Comparison of ENCODE assay signal across 1 cellular context in genomic region chr1:32221980-32222751, GRCh38.
TF ChIP-seq lines count a peak whose summit lies in the region.

TSS of gene EIF3I (plus strand) at chr1:32222407. CDS start at chr1:32222442, 35 bp downstream.
TSS of gene TMEM234 (minus strand) at chr1:32222353. CDS start at chr1:32222322, 31 bp downstream.

TF ChIP-seq in HepG2, 621 proteins besides CTCF, POLR2A, EP300 and RAD21 (continued from another document and continues in another):
- TF ChIP-seq PRDM10 (CRISPR knock-in tag; IDR thresholded peaks at IDR 0.05; ENCODE audit: low read depth) = peak; percentile 23; the same call in 1 of the 2 replicates
- no peak for TF ChIP-seq TEAD2 (CRISPR knock-in tag; IDR thresholded peaks at IDR 0.05)
- TF ChIP-seq KLF12 (CRISPR knock-in tag; IDR thresholded peaks at IDR 0.05; ENCODE audit: borderline replicate concordance) = peak; percentile 95
- peak; percentile 50; the same call in 1 of the 2 replicates for TF ChIP-seq ZMYM4 (CRISPR knock-in tag; IDR thresholded peaks at IDR 0.05)
- peak; percentile 57; the same call in 1 of the 2 replicates for TF ChIP-seq YEATS2 (CRISPR knock-in tag; IDR thresholded peaks at IDR 0.05; ENCODE audit: borderline replicate concordance)
- no peak; the same call in 1 of the 2 replicates for TF ChIP-seq SMAD3 (CRISPR knock-in tag; IDR thresholded peaks at IDR 0.05)
- 0 out of 2 replicates have a peak, but pooled peaks have one; percentile 45 for TF ChIP-seq HMGXB3 (CRISPR knock-in tag; IDR thresholded peaks at IDR 0.05; ENCODE audit: borderline replicate concordance)
- no peak for TF ChIP-seq TCF12 (IDR thresholded peaks at IDR 0.05)
- peak; percentile 47; the same call in 1 of the 2 replicates for TF ChIP-seq TCF12 (CRISPR knock-in tag; IDR thresholded peaks at IDR 0.05)
- no peak for TF ChIP-seq GLMP (CRISPR knock-in tag; IDR thresholded peaks at IDR 0.05; ENCODE audit: borderline replicate concordance)
- peak; percentile 57; the same call in 1 of the 2 replicates for TF ChIP-seq TGIF2 (CRISPR knock-in tag; IDR thresholded peaks at IDR 0.05)
- no peak for TF ChIP-seq ZFP36 (IDR thresholded peaks at IDR 0.05; ENCODE audit: borderline replicate concordance, low read depth, low read length, partially characterized antibody)
- TF ChIP-seq NFYC (CRISPR knock-in tag; IDR thresholded peaks at IDR 0.05) = no peak
- no peak for TF ChIP-seq REST (IDR thresholded peaks at IDR 0.05; ENCODE audit: borderline replicate concordance in 1 of 2, low read depth in 1 of 2, low read length in 2 of 2)
- peak; percentile 63; the same call in 1 of the 2 replicates for TF ChIP-seq MED1 (CRISPR knock-in tag; IDR thresholded peaks at IDR 0.05)
- no peak for TF ChIP-seq DR1 (CRISPR knock-in tag; IDR thresholded peaks at IDR 0.05)
- TF ChIP-seq RNF2 (conservative IDR thresholded peaks at IDR 0.05; ENCODE audit: low read depth) = no peak
- TF ChIP-seq ZIK1 (CRISPR knock-in tag; IDR thresholded peaks at IDR 0.05; ENCODE audit: borderline replicate concordance, low read depth) = peak; percentile 44; the same call in 1 of the 2 replicates
- no peak for TF ChIP-seq GMEB2 (CRISPR knock-in tag; IDR thresholded peaks at IDR 0.05; ENCODE audit: low read depth)
- 0 out of 2 replicates have a peak, but pooled peaks have one; percentile 40 for TF ChIP-seq TARDBP (CRISPR knock-in tag; IDR thresholded peaks at IDR 0.05)
- peak; percentile 67; the same call in 1 of the 2 replicates for TF ChIP-seq YEATS4 (CRISPR knock-in tag; IDR thresholded peaks at IDR 0.05; ENCODE audit: borderline replicate concordance)
- TF ChIP-seq ZNF235 (CRISPR knock-in tag; IDR thresholded peaks at IDR 0.05; ENCODE audit: borderline replicate concordance) = no peak
- TF ChIP-seq ZBTB46 (CRISPR knock-in tag; IDR thresholded peaks at IDR 0.05; ENCODE audit: borderline replicate concordance) = no peak
- no peak for TF ChIP-seq SAFB2 (CRISPR knock-in tag; IDR thresholded peaks at IDR 0.05; ENCODE audit: borderline replicate concordance, low read depth)
- TF ChIP-seq DNMT3B (CRISPR knock-in tag; conservative IDR thresholded peaks at IDR 0.05) = no peak
- peak; percentile 34 for TF ChIP-seq GATAD2A (CRISPR knock-in tag; IDR thresholded peaks at IDR 0.05)
- no peak for TF ChIP-seq ZNF20 (CRISPR knock-in tag; IDR thresholded peaks at IDR 0.05)
